In genomic region chr18:30954262-30954661, GRCh38 we compare ENCODE assay signal across 9 cellular contexts.
"Had no signal": no experiment of that assay in that cellular context is flagged by ENCODE, and none has a peak within 500 bp of the region (broad histone marks: within the 10 kb centered on the region; RNA-seq: fewer than 3 reads in every experiment).

No MANE protein-coding gene starts in this region.

- H3K4me3 Mint-ChIP-seq: H9, HFFc6 had no signal

- H3K27ac Mint-ChIP-seq: H9, HFFc6 had no signal

- H2AFZ ChIP-seq: GM23248 had no signal

- H3K4me3 ChIP-seq: GM23248 had no signal

- H3K4me1 Mint-ChIP-seq: H9 had no signal

- H3K9me3 Mint-ChIP-seq: H9 had no signal

- DNase-seq: GM23248, H9, HCEC 1CT, HFFc6, IMR-90, KBM-7 had no signal

- FAIRE-seq: H1, H54 had no signal

- H3K27ac ChIP-seq: GM23248, HL-60 had no signal

- H3K9ac ChIP-seq: GM23248 had no signal
